23 cellular contexts compared by ENCODE assay signal in genomic region chr11:71402878-71403277, GRCh38.
"Had no signal": no experiment of that assay in that cellular context is flagged by ENCODE, and none has a peak within 500 bp of the region (broad histone marks: within the 10 kb centered on the region; RNA-seq: fewer than 3 reads in every experiment).

No MANE protein-coding gene starts in this region.

- H3K4me3 Mint-ChIP-seq: activated CD4-positive, alpha-beta T cell treated with anti-CD3 and anti-CD28 coated beads, Interleukin-2, amount 10 ng/mL, durations not matched to agents 24 days and 14 days; activated CD8-positive, alpha-beta memory T cell treated with anti-CD3 and anti-CD28 coated beads, Interleukin-2, amount 10 ng/mL, durations not matched to agents 7 days and 5 days; activated naive CD4-positive, alpha-beta T cell treated with anti-CD3 and anti-CD28 coated beads, Interleukin-2, amount 50 U/mL, for 24 hours; activated T-cell treated with anti-CD3 and anti-CD28 coated beads, Interleukin-2, amount 50 U/mL, for 24 hours; activated T-helper 1 cell treated with anti-CD3 and anti-CD28 coated beads, Interleukin-12 subunit alpha, Interleukin-12 subunit beta, Interleukin-2, Interleukin-4 antibody, amounts not matched to agents 30 ng/mL and 10 ng/mL and 1 ng/mL, durations not matched to agents 14 hours and 24 hours and 36 hours; central memory CD8-positive, alpha-beta T cell; T-helper 1 cell treated with Interleukin-12 subunit alpha and Interleukin-12 subunit beta and Interleukin-4 antibody, amounts not matched to agents 30 μg/mL and 1 μg/mL, for 36 hours had no signal

- H3K9me3 Mint-ChIP-seq: activated CD4-positive, alpha-beta T cell treated with anti-CD3 and anti-CD28 coated beads, Interleukin-2, amount 10 ng/mL, durations not matched to agents 24 days and 14 days; activated naive CD4-positive, alpha-beta T cell treated with anti-CD3 and anti-CD28 coated beads, Interleukin-2, amount 50 U/mL, for 24 hours; activated T-helper 1 cell treated with anti-CD3 and anti-CD28 coated beads, Interleukin-12 subunit alpha, Interleukin-12 subunit beta, Interleukin-2, Interleukin-4 antibody, amounts not matched to agents 30 ng/mL and 10 ng/mL and 1 ng/mL, durations not matched to agents 14 hours and 24 hours and 36 hours; T-helper 1 cell treated with Interleukin-12 subunit alpha and Interleukin-12 subunit beta and Interleukin-4 antibody, amounts not matched to agents 30 μg/mL and 1 μg/mL, for 36 hours had no signal

- ATAC-seq: activated CD4-positive, CD25-positive, alpha-beta regulatory T cell treated with anti-CD3 and anti-CD28 coated beads, Interleukin-2, amount 50 U/mL, for 24 hours; activated CD8-positive, alpha-beta memory T cell treated with anti-CD3 and anti-CD28 coated beads, Interleukin-2, amount 10 ng/mL, durations not matched to agents 7 days and 5 days had no signal

- H3K4me3 ChIP-seq: breast epithelium, Peyer's patch had no signal

- H3K36me3 Mint-ChIP-seq: activated CD8-positive, alpha-beta memory T cell treated with anti-CD3 and anti-CD28 coated beads, Interleukin-2, amount 10 ng/mL, durations not matched to agents 7 days and 5 days; activated naive CD4-positive, alpha-beta T cell treated with anti-CD3 and anti-CD28 coated beads, Interleukin-2, amount 50 U/mL, for 24 hours had no signal

- H3K9me3 ChIP-seq: breast epithelium, Peyer's patch had no signal

- H3K27me3 Mint-ChIP-seq: activated CD4-positive, alpha-beta T cell treated with anti-CD3 and anti-CD28 coated beads, Interleukin-2, amount 10 ng/mL, durations not matched to agents 24 days and 14 days; activated CD8-positive, alpha-beta memory T cell treated with anti-CD3 and anti-CD28 coated beads, Interleukin-2, amount 10 ng/mL, durations not matched to agents 7 days and 5 days; activated naive CD4-positive, alpha-beta T cell treated with anti-CD3 and anti-CD28 coated beads, Interleukin-2, amount 50 U/mL, for 24 hours; central memory CD8-positive, alpha-beta T cell had no signal

- H3K4me1 Mint-ChIP-seq: activated CD4-positive, alpha-beta T cell treated with anti-CD3 and anti-CD28 coated beads, Interleukin-2, amount 10 ng/mL, durations not matched to agents 24 days and 14 days; activated CD8-positive, alpha-beta memory T cell treated with anti-CD3 and anti-CD28 coated beads, Interleukin-2, amount 10 ng/mL, durations not matched to agents 7 days and 5 days; activated naive CD4-positive, alpha-beta T cell treated with anti-CD3 and anti-CD28 coated beads, Interleukin-2, amount 50 U/mL, for 24 hours; central memory CD8-positive, alpha-beta T cell had no signal

- H3K36me3 ChIP-seq: breast epithelium, Peyer's patch had no signal

- H3K27me3 ChIP-seq: breast epithelium, Peyer's patch had no signal

- H3K4me1 ChIP-seq: breast epithelium, Peyer's patch had no signal

- H3K27ac ChIP-seq: breast epithelium, Peyer's patch had no signal

- DNase-seq: activated CD4-positive, alpha-beta T cell treated with anti-CD3 and anti-CD28 coated beads, Interleukin-2, amount 10 ng/mL, durations not matched to agents 24 days and 14 days; activated CD4-positive, alpha-beta T cell treated with anti-CD3 and anti-CD28 coated beads, Interleukin-2, amount 50 U/mL, for 48 hours; activated CD8-positive, alpha-beta memory T cell treated with anti-CD3 and anti-CD28 coated beads, Interleukin-2, amount 10 ng/mL, durations not matched to agents 7 days and 5 days; activated effector memory CD4-positive, alpha-beta T cell treated with Interleukin-2 at 50 U/mL for 16 hours; activated naive CD4-positive, alpha-beta T cell; activated T-cell treated with anti-CD3 and anti-CD28 coated beads, Interleukin-2, amount 50 U/mL, for 24 hours; aorta; MM.1S; NCI-H1105; NCI-H1436; NCI-H2029 treated with DMSO at 0.1 percent for 48 hours; NCI-H510A treated with DMSO at 0.1 percent for 48 hours; NCI-H69; NK-92 treated with Interleukin-12 subunit alpha and Interleukin-12 subunit beta, amount 100 ng/mL, for 24 hours; OCI-M1; Peyer's patch; SHP77 had no signal

- H3K27ac Mint-ChIP-seq: activated CD4-positive, alpha-beta T cell treated with anti-CD3 and anti-CD28 coated beads, Interleukin-2, amount 10 ng/mL, durations not matched to agents 24 days and 14 days; activated CD8-positive, alpha-beta memory T cell treated with anti-CD3 and anti-CD28 coated beads, Interleukin-2, amount 10 ng/mL, durations not matched to agents 7 days and 5 days; activated naive CD4-positive, alpha-beta T cell treated with anti-CD3 and anti-CD28 coated beads, Interleukin-2, amount 50 U/mL, for 24 hours; activated T-cell treated with anti-CD3 and anti-CD28 coated beads, Interleukin-2, amount 50 U/mL, for 24 hours; activated T-helper 1 cell treated with anti-CD3 and anti-CD28 coated beads, Interleukin-12 subunit alpha, Interleukin-12 subunit beta, Interleukin-2, Interleukin-4 antibody, amounts not matched to agents 30 ng/mL and 10 ng/mL and 1 ng/mL, durations not matched to agents 14 hours and 24 hours and 36 hours; T-helper 1 cell treated with Interleukin-12 subunit alpha and Interleukin-12 subunit beta and Interleukin-4 antibody, amounts not matched to agents 30 μg/mL and 1 μg/mL, for 36 hours had no signal
